22 cellular contexts compared by ENCODE assay signal in genomic region chr12:66032739-66033138, GRCh38.
DNase-seq lines count a peak whose midpoint lies in the region; ATAC-seq and TF ChIP-seq lines count a peak whose summit lies in the region.
"Had no signal": no experiment of that assay in that cellular context is flagged by ENCODE, and none has a peak within 500 bp of the region (broad histone marks: within the 10 kb centered on the region; RNA-seq: fewer than 3 reads in every experiment).

No MANE protein-coding gene starts in this region.

- H3K27me3 ChIP-seq in OCI-LY3 (ENCODE audit: low read depth, low read length), result no peaks in the 10 kb centered on the region
- H3K27me3 ChIP-seq: BLaER1, SJSA1 had no signal

- no peak for TF ChIP-seq CTCF in OCI-LY3 (IDR thresholded peaks at IDR 0.05; ENCODE audit: low read depth, low read length)

- no peak for DNase-seq in NCI-H1105 treated with DMSO at 0.1 percent for 48 hours (lab: John Stamatoyannopoulos, UW)
- no peak for DNase-seq in activated CD4-positive, alpha-beta T cell treated with anti-CD3 and anti-CD28 coated beads for 48 hours
- DNase-seq: CD4-positive, CD25-positive, alpha-beta regulatory T cell; HCEC 1CT; Kasumi-1; NCI-H1105; NCI-H146; NCI-H2029; NCI-H446 treated with DMSO at 0.1 percent for 48 hours; NCI-H526; NCI-H82; NK-92 treated with Interleukin-12 subunit alpha and Interleukin-12 subunit beta, amount 100 ng/mL, for 24 hours; PC-9; T-helper 1 cell had no signal

- H3K9ac ChIP-seq in OCI-LY3 (ENCODE audit: low read length), result no peak overlapping the region
- H3K9ac ChIP-seq: BLaER1 had no signal

- peak overlapping the region; percentile 51 for H3K4me2 ChIP-seq in OCI-LY3 (ENCODE audit: low read length)
- H3K4me2 ChIP-seq: BLaER1, PC-9 had no signal

- no peaks in the 10 kb centered on the region for H3K36me3 ChIP-seq in OCI-LY3 (replicated peaks; ENCODE audit: low read depth, low read length)
- H3K36me3 ChIP-seq: BLaER1, SJSA1 had no signal

- no peaks in the 10 kb centered on the region for H3K79me2 ChIP-seq in OCI-LY3 (ENCODE audit: low read length)

- no peaks in the 10 kb centered on the region for H4K20me1 ChIP-seq in OCI-LY3 (ENCODE audit: insufficient read depth, low read length)
- H4K20me1 ChIP-seq: BLaER1 had no signal

- peaks cover 27% of the 10 kb centered on the region for H3K4me1 ChIP-seq in OCI-LY3 (ENCODE audit: low read length)

- no peak overlapping the region for H3K27ac ChIP-seq in OCI-LY3 (ENCODE audit: low read length)
- H3K27ac ChIP-seq: BLaER1, PC-9, SJSA1 had no signal

- no peak overlapping the region for H2AFZ ChIP-seq in OCI-LY3 (ENCODE audit: low read depth, low read length)
- H2AFZ ChIP-seq: PC-9 had no signal

- peak; percentile 70 for ATAC-seq in GM18511 (IDR thresholded peaks at IDR 0.05; ENCODE audit: unreplicated experiment)
- ATAC-seq in GM19035 (IDR thresholded peaks at IDR 0.05; ENCODE audit: unreplicated experiment), result peak; percentile 63
- peak; percentile 78 for ATAC-seq in HG02884 (IDR thresholded peaks at IDR 0.05; ENCODE audit: unreplicated experiment)
- no peak for ATAC-seq in HG02623 (IDR thresholded peaks at IDR 0.05; ENCODE audit: unreplicated experiment)
- ATAC-seq: Right ventricle myocardium inferior had no signal

- no peak overlapping the region; the same call in 1 of the 2 replicates for H3K4me3 ChIP-seq in OCI-LY3 (ENCODE audit: low read length)
- H3K4me3 ChIP-seq: BLaER1, PC-9, SJSA1 had no signal

- no peaks in the 10 kb centered on the region for H3K9me3 ChIP-seq in OCI-LY3 (ENCODE audit: insufficient read depth, low read length)
- H3K9me3 ChIP-seq: BLaER1, SJSA1 had no signal
